30 cellular contexts compared by ENCODE assay signal in genomic region chr11:125551835-125552342, GRCh38. TPM values are rescaled to one million over a fixed set of nuclear protein-coding genes. Genes with fewer than 3 reads are reported as not detected.
"Had no signal": no experiment of that assay in that cellular context is flagged by ENCODE, and none has a peak within 500 bp of the region (broad histone marks: within the 10 kb centered on the region; RNA-seq: fewer than 3 reads in every experiment).

No MANE protein-coding gene starts in this region.

- H3K36me3 ChIP-seq: Peyer's patch, SJSA1 had no signal

- DNase-seq: Karpas-422, MM.1S, MV-4-11, NCI-H1092, NCI-H1105, NCI-H1436, NCI-H146, NCI-H1694, NCI-H187, NCI-H1930, NCI-H2029 treated with DMSO at 0.1 percent for 48 hours, NCI-H2081 treated with DMSO at 0.1 percent for 48 hours, NCI-H2107, NCI-H2171, NCI-H226, NCI-H446 treated with DMSO at 0.1 percent for 48 hours, NCI-H510A, NCI-H524, NCI-H526, NCI-H69, NCI-H748 treated with DMSO at 0.1 percent for 48 hours, NCI-H82, PC-3, Peyer's patch, Right ventricle myocardium superior, RPMI8226, SHP77 treated with DMSO at 0.1 percent for 48 hours, T-cell had no signal

- H3K27ac ChIP-seq: Peyer's patch, SJSA1 had no signal

- H3K4me1 ChIP-seq: Peyer's patch, SJSA1 had no signal

- ATAC-seq: PC-3, SK-N-SH treated with all-trans-retinoic acid at 6 μM for 48 hours, T-cell had no signal

- H3K9me3 ChIP-seq: SJSA1 had no signal

- H3K27me3 ChIP-seq: Peyer's patch, SJSA1 had no signal

- H3K4me3 ChIP-seq: Peyer's patch, SJSA1 had no signal

RNA-seq across cellular contexts. Expression of gene FEZ1, which starts 55.8 kb away (rescaled TPM):
- total RNA-seq: SJSA1 had no signal
